Comparison of ENCODE assay signal across 29 cellular contexts in the genomic region with DNA sequence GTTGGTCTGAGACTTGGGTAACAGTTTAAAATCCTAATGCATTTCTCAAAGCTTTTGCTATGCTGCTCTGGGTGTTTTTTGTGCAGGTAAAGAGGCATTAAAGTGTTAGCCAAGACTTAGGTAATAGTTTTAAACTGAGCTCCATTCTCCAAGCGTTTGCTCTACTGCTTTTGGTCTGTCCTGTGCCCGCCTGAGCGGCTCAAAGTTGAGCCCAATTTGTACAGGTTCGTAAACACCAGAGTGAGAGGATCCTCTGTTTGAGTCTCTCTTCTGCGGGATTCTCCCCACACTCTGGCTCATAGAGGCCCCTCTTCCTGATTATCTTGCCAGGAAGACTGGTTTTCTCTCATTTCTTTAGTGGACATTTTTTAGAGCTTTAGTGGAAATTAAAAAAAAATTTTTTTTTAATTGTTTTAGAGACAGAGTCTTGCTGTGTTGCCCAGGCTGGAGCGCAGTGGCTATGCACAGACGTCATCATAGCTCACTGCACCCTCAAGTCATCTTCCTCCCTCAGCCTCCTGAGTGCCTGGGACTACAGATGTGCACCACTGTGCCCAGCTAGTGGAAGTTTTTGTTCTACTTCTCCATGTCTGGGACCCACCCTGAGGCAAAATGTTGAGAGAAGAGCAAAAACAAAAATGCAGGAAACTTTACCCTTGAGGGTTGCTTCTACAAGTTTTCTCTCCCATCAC.
"Had no signal": no experiment of that assay in that cellular context is flagged by ENCODE, and none has a peak within 500 bp of the region (broad histone marks: within the 10 kb centered on the region; RNA-seq: fewer than 3 reads in every experiment).

No MANE protein-coding gene starts in this region.

- H3K4me1 ChIP-seq: left lung, lower lobe of right lung, neural progenitor cell, right atrium auricular region, tibial nerve, uterus had no signal

- DNase-seq: islet precursor cell; kidney glomerular epithelial cell; left cardiac atrium; left lung; lower lobe of right lung; mammary epithelial cell; mesenchymal stem cell; naive thymus-derived CD8-positive, alpha-beta T cell; occipital lobe; ovary; stimulated activated CD4-positive, alpha-beta T cell treated with anti-CD3 and anti-CD28 coated beads, Interleukin-12 subunit alpha, Interleukin-12 subunit beta, amount 100 ng/mL, for 4 hours; stimulated activated CD4-positive, alpha-beta T cell treated with anti-CD3 and anti-CD28 coated beads, Interleukin-15, amount 100 ng/mL, for 24 hours; stimulated activated CD4-positive, alpha-beta T cell treated with anti-CD3 and anti-CD28 coated beads, Interleukin-2, amount 100 ng/mL, for 24 hours; stimulated activated CD4-positive, alpha-beta T cell treated with anti-CD3 and anti-CD28 coated beads, Interleukin-4, amount 100 ng/mL, for 1 hour; stimulated activated naive CD4-positive, alpha-beta T cell treated with Interleukin-2 at 50 U/mL for 16 hours; stimulated activated naive CD8-positive, alpha-beta T cell treated with anti-CD3 and anti-CD28 coated beads, Interleukin-15, amount 100 ng/mL, for 72 hours; substantia nigra; uterus had no signal

- H3K4me3 ChIP-seq: hepatocyte, left lung, lower lobe of right lung, neural progenitor cell, ovary, right atrium auricular region, skin epidermis, tibial nerve, uterus had no signal

- H3K27me3 ChIP-seq: hepatocyte, left lung, neural progenitor cell, neutrophil, ovary, right atrium auricular region, tibial nerve, uterus had no signal

- H3K4me2 ChIP-seq: hepatocyte, neural progenitor cell had no signal

- H3K4me3 Mint-ChIP-seq: naive thymus-derived CD8-positive, alpha-beta T cell; nephron; neural progenitor cell; stimulated activated effector memory CD8-positive, alpha-beta T cell treated with anti-CD3 and anti-CD28 coated beads, Interleukin-12 subunit alpha, Interleukin-12 subunit beta, amount 100 ng/mL, for 72 hours; stimulated activated naive CD8-positive, alpha-beta T cell treated with anti-CD3 and anti-CD28 coated beads, Interleukin-15, amount 100 ng/mL, for 72 hours; type B pancreatic cell had no signal

- H3K36me3 ChIP-seq: ovary, uterus had no signal

- H3K9ac ChIP-seq: neural progenitor cell had no signal

- H3K27me3 Mint-ChIP-seq: naive thymus-derived CD8-positive, alpha-beta T cell; progenitor cell of endocrine pancreas; stimulated activated naive CD8-positive, alpha-beta T cell treated with anti-CD3 and anti-CD28 coated beads, Interleukin-15, amount 100 ng/mL, for 72 hours; type B pancreatic cell had no signal

- H3K9me3 Mint-ChIP-seq: stimulated activated effector memory CD8-positive, alpha-beta T cell treated with anti-CD3 and anti-CD28 coated beads, Interleukin-12 subunit alpha, Interleukin-12 subunit beta, amount 100 ng/mL, for 72 hours; type B pancreatic cell had no signal

- H3K4me1 Mint-ChIP-seq: naive thymus-derived CD8-positive, alpha-beta T cell; nephron; neural progenitor cell; stimulated activated effector memory CD8-positive, alpha-beta T cell treated with anti-CD3 and anti-CD28 coated beads, Interleukin-12 subunit alpha, Interleukin-12 subunit beta, amount 100 ng/mL, for 72 hours had no signal

- H3K27ac Mint-ChIP-seq: naive thymus-derived CD8-positive, alpha-beta T cell; nephron; neural progenitor cell; progenitor cell of endocrine pancreas; stimulated activated effector memory CD8-positive, alpha-beta T cell treated with anti-CD3 and anti-CD28 coated beads, Interleukin-12 subunit alpha, Interleukin-12 subunit beta, amount 100 ng/mL, for 72 hours; stimulated activated naive CD8-positive, alpha-beta T cell treated with anti-CD3 and anti-CD28 coated beads, Interleukin-15, amount 100 ng/mL, for 72 hours; type B pancreatic cell had no signal

- H3K27ac ChIP-seq: hepatocyte, left lung, lower lobe of right lung, neural progenitor cell, neutrophil, ovary, right atrium auricular region, skin epidermis, tibial nerve, uterus had no signal

- H3K9me3 ChIP-seq: left lung, lower lobe of right lung, neutrophil, ovary, right atrium auricular region, tibial nerve, uterus had no signal

- H3K79me2 ChIP-seq: hepatocyte had no signal

- H2AFZ ChIP-seq: hepatocyte, neural progenitor cell had no signal

- ATAC-seq: left cardiac atrium; left lung; lower lobe of right lung; naive thymus-derived CD8-positive, alpha-beta T cell; sciatic nerve; stimulated activated effector memory CD8-positive, alpha-beta T cell treated with anti-CD3 and anti-CD28 coated beads, Interleukin-12 subunit alpha, Interleukin-12 subunit beta, amount 100 ng/mL, for 72 hours; stimulated activated naive CD8-positive, alpha-beta T cell treated with anti-CD3 and anti-CD28 coated beads, Interleukin-15, amount 100 ng/mL, for 72 hours had no signal
